In genomic region chr7:21948364-21948763, GRCh38 we compare ENCODE assay signal across 15 cellular contexts.
"Had no signal": no experiment of that assay in that cellular context is flagged by ENCODE, and none has a peak within 500 bp of the region (broad histone marks: within the 10 kb centered on the region; RNA-seq: fewer than 3 reads in every experiment).

No MANE protein-coding gene starts in this region.

- H3K36me3 Mint-ChIP-seq: activated naive CD4-positive, alpha-beta T cell treated with anti-CD3 and anti-CD28 coated beads, Interleukin-2, amount 50 U/mL, for 24 hours had no signal

- H3K4me3 ChIP-seq: adrenal gland, cardiac muscle cell, tibial artery had no signal

- H3K27me3 ChIP-seq: cardiac muscle cell, neutrophil had no signal

- H3K27ac ChIP-seq: adrenal gland, cardiac muscle cell, parathyroid adenoma, tibial artery, WERI-Rb-1 had no signal

- DNase-seq: activated CD4-positive, alpha-beta memory T cell treated with anti-CD3 and anti-CD28 coated beads for 36 hours; activated effector memory CD4-positive, alpha-beta T cell treated with anti-CD3 and anti-CD28 coated beads, Interleukin-2, amount 50 U/mL, for 16 hours; activated T-cell treated with anti-CD3 and anti-CD28 coated beads, Interleukin-2, amount 50 U/mL, for 48 hours; adrenal gland; hippocampal formation; kidney; stimulated activated naive CD4-positive, alpha-beta T cell; tibial artery; WERI-Rb-1 had no signal

- FAIRE-seq: endometrium, kidney had no signal

- H3K79me2 ChIP-seq: parathyroid adenoma had no signal

- H3K9me3 ChIP-seq: adrenal gland, neutrophil, tibial artery had no signal

- H3K9me3 Mint-ChIP-seq: activated CD4-positive, alpha-beta memory T cell treated with anti-CD3 and anti-CD28 coated beads for 36 hours; activated naive CD4-positive, alpha-beta T cell treated with anti-CD3 and anti-CD28 coated beads, Interleukin-2, amount 50 U/mL, for 24 hours had no signal

- ATAC-seq: esophagus mucosa had no signal

- H3K27ac Mint-ChIP-seq: activated CD4-positive, alpha-beta memory T cell treated with anti-CD3 and anti-CD28 coated beads for 36 hours; activated naive CD4-positive, alpha-beta T cell treated with anti-CD3 and anti-CD28 coated beads, Interleukin-2, amount 50 U/mL, for 24 hours had no signal

- H3K27me3 Mint-ChIP-seq: activated naive CD4-positive, alpha-beta T cell treated with anti-CD3 and anti-CD28 coated beads, Interleukin-2, amount 50 U/mL, for 24 hours had no signal

- H3K9ac ChIP-seq: parathyroid adenoma had no signal

- H3K4me3 Mint-ChIP-seq: activated CD4-positive, alpha-beta memory T cell treated with anti-CD3 and anti-CD28 coated beads for 36 hours; activated naive CD4-positive, alpha-beta T cell treated with anti-CD3 and anti-CD28 coated beads, Interleukin-2, amount 50 U/mL, for 24 hours had no signal

- H3K4me1 ChIP-seq: parathyroid adenoma had no signal

- H2AFZ ChIP-seq: parathyroid adenoma had no signal

- H3K36me3 ChIP-seq: adrenal gland, cardiac muscle cell, neutrophil, tibial artery, WERI-Rb-1 had no signal
